ENCODE assay signal across 8 cellular contexts in genomic region chr12:2959508-2960431, GRCh38. TPM values are rescaled to one million over a fixed set of nuclear protein-coding genes. Genes with fewer than 3 reads are reported as not detected.
A peak's percentile ranks its signal among the peaks of the same experiment; 100 is the strongest.
DNase-seq lines count a peak whose midpoint lies in the region; ATAC-seq and TF ChIP-seq lines count a peak whose summit lies in the region.

No MANE protein-coding gene starts in this region.

- H3K27ac ChIP-seq in SU-DHL-6 (ENCODE audit: low read depth, low read length) (no peak overlapping the region; the same call in 1 of the 2 replicates), uterus (peak overlapping the region; percentile 82 to 87)

- peak overlapping the region; percentile 73 for H3K4me3 ChIP-seq in SU-DHL-6 (ENCODE audit: insufficient read depth, low read length, poor library complexity, severe bottlenecking)
- peak overlapping the region; percentile 66 to 75 for H3K4me3 ChIP-seq in uterus

- H3K9me2 ChIP-seq in SU-DHL-6 (replicated peaks; ENCODE audit: insufficient read depth, low read length) = no peaks in the 10 kb centered on the region

- H3K4me1 Mint-ChIP-seq in endothelial cell (ENCODE audit: unreplicated experiment) = peaks cover 60% of the 10 kb centered on the region
- H3K4me1 Mint-ChIP-seq in mesothelial cell of epicardium = peaks cover 42% of the 10 kb centered on the region

- peak overlapping the region; percentile 97 for H3K4me3 Mint-ChIP-seq in endothelial cell (ENCODE audit: unreplicated experiment)
- peak overlapping the region; percentile 77 for H3K4me3 Mint-ChIP-seq in mesothelial cell of epicardium

- peak overlapping the region; percentile 84 for H2AFZ ChIP-seq in SU-DHL-6 (ENCODE audit: low read depth, low read length, severe bottlenecking)

- DNase-seq in DMS53 (lab: John Stamatoyannopoulos, UW) (peak; percentile 98), endothelial cell (ENCODE audit: low spot score) (peak; percentile 47), mesothelial cell of epicardium (ENCODE audit: low spot score in 2 of 2, unreplicated experiment in 2 of 2) (peak; percentile 47 to 75), uterus (peak; percentile 61 to 67), globus pallidus (ENCODE audit: low spot score) (no peak)

- TF ChIP-seq POLR2A in uterus (IDR thresholded peaks at IDR 0.05) = peak in 1 of 2 donors; percentile 36

- peaks cover 21% of the 10 kb centered on the region for H3K79me2 ChIP-seq in SU-DHL-6 (ENCODE audit: insufficient read depth, low read length)

- H3K36me3 ChIP-seq in SU-DHL-6 (ENCODE audit: low read length) = no peaks in the 10 kb centered on the region
- H3K36me3 ChIP-seq in uterus = no peaks in the 10 kb centered on the region

- H3K4me2 ChIP-seq in SU-DHL-6 (ENCODE audit: low read depth, low read length, poor library complexity, severe bottlenecking) = peak overlapping the region; percentile 66

- peaks cover 4% of the 10 kb centered on the region; the same call in 1 of the 2 replicates for H4K20me1 ChIP-seq in SU-DHL-6 (ENCODE audit: low read depth, low read length)

- H3K9ac ChIP-seq in SU-DHL-6 (ENCODE audit: low read length) = peak overlapping the region; percentile 73

- H3K9me3 Mint-ChIP-seq in endothelial cell (ENCODE audit: unreplicated experiment) = no peaks in the 10 kb centered on the region
- no peaks in the 10 kb centered on the region for H3K9me3 Mint-ChIP-seq in mesothelial cell of epicardium

- H3K27me3 ChIP-seq in SU-DHL-6 (ENCODE audit: low read length) (no peaks in the 10 kb centered on the region; the same call in 1 of the 2 replicates), uterus (no peaks in the 10 kb centered on the region)

- no peaks in the 10 kb centered on the region for H3F3A ChIP-seq in SU-DHL-6 (ENCODE audit: insufficient read depth)

- H3K4me1 ChIP-seq in uterus = no peaks in the 10 kb centered on the region

- intact Hi-C loops in uterus (cut with DNase I; ENCODE audit: low total_unique reads) = loop anchor here (10.0 kb wide), 1 partner anchor 75 kb away; no protein-coding TSS in a partner anchor

- H3K27ac Mint-ChIP-seq in endothelial cell (ENCODE audit: unreplicated experiment) (peak overlapping the region; percentile 80), mesothelial cell of epicardium (peak overlapping the region; percentile 90)

- ATAC-seq in HG02885 (IDR thresholded peaks at IDR 0.05; ENCODE audit: poor library complexity, unreplicated experiment) = peak; percentile 56
- no peak for ATAC-seq in HG03442 (IDR thresholded peaks at IDR 0.05; ENCODE audit: unreplicated experiment)

- H3K27me3 Mint-ChIP-seq in endothelial cell (ENCODE audit: unreplicated experiment) = peaks cover 15% of the 10 kb centered on the region
- peaks cover 24% of the 10 kb centered on the region for H3K27me3 Mint-ChIP-seq in mesothelial cell of epicardium (ENCODE audit: low read depth)

- H3K9me3 ChIP-seq in SU-DHL-6 (ENCODE audit: insufficient read depth, low read length) (no peaks in the 10 kb centered on the region), uterus (no peaks in the 10 kb centered on the region)

- TF ChIP-seq CTCF in SU-DHL-6 (IDR thresholded peaks at IDR 0.05; ENCODE audit: insufficient read depth, low read length, poor library complexity, severe bottlenecking) (no peak), endothelial cell (IDR thresholded peaks at IDR 0.05; ENCODE audit: unreplicated experiment) (no peak), mesothelial cell of epicardium (IDR thresholded peaks at IDR 0.05; ENCODE audit: unreplicated experiment) (no peak), uterus (IDR thresholded peaks at IDR 0.05) (peak in 2 of 4 experiments; percentile 4)

- H3K36me3 Mint-ChIP-seq in endothelial cell (ENCODE audit: low read depth, unreplicated experiment) (peaks cover 10% of the 10 kb centered on the region), mesothelial cell of epicardium (peaks cover 4% of the 10 kb centered on the region)

RNA-seq across cellular contexts. Expression of gene TEAD4, which starts 0.6 kb away (rescaled TPM):
- total RNA-seq in endothelial cell (ENCODE audit: unreplicated experiment) (120 TPM), mesothelial cell of epicardium (32.0 to 39.0 TPM (median 32.3 TPM) in 3 replicates), uterus (10 to 100 TPM in 2 of 4 donors, 1 to 10 TPM in 2; 1.3 to 33.8 (median 14.9) TPM)
